33 cellular contexts compared by ENCODE assay signal in genomic region chr3:39378957-39379777, GRCh38. TPM values are rescaled to one million over a fixed set of nuclear protein-coding genes. Genes with fewer than 3 reads are reported as not detected.
"Had no signal": no experiment of that assay in that cellular context is flagged by ENCODE, and none has a peak within 500 bp of the region (broad histone marks: within the 10 kb centered on the region; RNA-seq: fewer than 3 reads in every experiment).

No MANE protein-coding gene starts in this region.

- H3K9me3 Mint-ChIP-seq: activated B cell treated with CpG ODN at 0.5 μM for 24 hours; activated CD8-positive, alpha-beta T cell treated with anti-CD3 and anti-CD28 coated beads for 36 hours; activated naive CD8-positive, alpha-beta T cell treated with anti-CD3 and anti-CD28 coated beads for 36 hours; activated T-cell treated with anti-CD3 and anti-CD28 coated beads, Interleukin-2, amount 50 U/mL, for 72 hours; activated T-helper 17 cell treated with anti-CD3 and anti-CD28 coated beads, Interleukin-2, amount 50 U/mL, for 72 hours; central memory CD8-positive, alpha-beta T cell had no signal

- H3K27me3 Mint-ChIP-seq: activated B cell treated with CpG ODN at 0.5 μM for 24 hours; activated CD8-positive, alpha-beta T cell treated with anti-CD3 and anti-CD28 coated beads for 36 hours; activated naive CD8-positive, alpha-beta T cell treated with anti-CD3 and anti-CD28 coated beads for 36 hours; activated T-helper 17 cell treated with anti-CD3 and anti-CD28 coated beads, Interleukin-2, amount 50 U/mL, for 72 hours; central memory CD8-positive, alpha-beta T cell had no signal

- ATAC-seq: activated CD8-positive, alpha-beta T cell treated with anti-CD3 and anti-CD28 coated beads for 36 hours; activated T-cell treated with anti-CD3 and anti-CD28 coated beads, Interleukin-2, amount 50 U/mL, for 72 hours; activated T-helper 17 cell treated with anti-CD3 and anti-CD28 coated beads, Interleukin-2, amount 50 U/mL, for 72 hours; PC-3 had no signal

- H3K4me3 Mint-ChIP-seq: activated B cell treated with CpG ODN at 0.5 μM for 24 hours; activated CD8-positive, alpha-beta T cell treated with anti-CD3 and anti-CD28 coated beads for 36 hours; activated naive CD8-positive, alpha-beta T cell treated with anti-CD3 and anti-CD28 coated beads for 36 hours; activated T-cell treated with anti-CD3 and anti-CD28 coated beads, Interleukin-2, amount 50 U/mL, for 72 hours; activated T-helper 17 cell treated with anti-CD3 and anti-CD28 coated beads, Interleukin-2, amount 50 U/mL, for 72 hours; central memory CD8-positive, alpha-beta T cell had no signal

- DNase-seq: activated B cell treated with CpG ODN at 0.5 μM for 24 hours; activated CD4-positive, alpha-beta T cell treated with anti-CD3 and anti-CD28 coated beads for 4 hours; activated CD4-positive, alpha-beta T cell treated with anti-CD3 and anti-CD28 coated beads, Interleukin-2, amount 50 U/mL, for 4 hours; activated CD4-positive, CD25-positive, alpha-beta regulatory T cell treated with anti-CD3 and anti-CD28 coated beads, Interleukin-2, amount 50 U/mL, for 72 hours; activated CD8-positive, alpha-beta T cell treated with anti-CD3 and anti-CD28 coated beads for 36 hours; activated effector memory CD4-positive, alpha-beta T cell treated with anti-CD3 and anti-CD28 coated beads, Interleukin-2, amount 50 U/mL, for 16 hours; activated naive CD4-positive, alpha-beta T cell; activated naive CD4-positive, alpha-beta T cell treated with anti-CD3 and anti-CD28 coated beads, Interleukin-2, amount 50 U/mL, for 16 hours; activated naive CD8-positive, alpha-beta T cell treated with anti-CD3 and anti-CD28 coated beads for 36 hours; activated T-cell treated with anti-CD3 and anti-CD28 coated beads, Interleukin-2, amount 50 U/mL, for 1 hour; activated T-cell treated with anti-CD3 and anti-CD28 coated beads, Interleukin-2, amount 50 U/mL, for 72 hours; amniotic stem cell; aorta; NCI-H1105; NCI-H1417 treated with DMSO at 0.1 percent for 48 hours; NCI-H1930; NCI-H345; NCI-H524 treated with DMSO at 0.1 percent for 48 hours; PC-3; Peyer's patch; Right ventricle myocardium superior; SW 1271; T-helper 1 cell; T-helper 2 cell; T-helper 9 cell had no signal

- H3K27ac Mint-ChIP-seq: activated B cell treated with CpG ODN at 0.5 μM for 24 hours; activated CD8-positive, alpha-beta T cell treated with anti-CD3 and anti-CD28 coated beads for 36 hours; activated naive CD8-positive, alpha-beta T cell treated with anti-CD3 and anti-CD28 coated beads for 36 hours; activated T-cell treated with anti-CD3 and anti-CD28 coated beads, Interleukin-2, amount 50 U/mL, for 72 hours had no signal

- H3K4me2 ChIP-seq: KMS-11 had no signal

- H3K9me3 ChIP-seq: Peyer's patch had no signal

- H3K27me3 ChIP-seq: cardiac muscle cell, Peyer's patch had no signal

- H3K27ac ChIP-seq: cardiac muscle cell, KMS-11, Peyer's patch, RWPE1, VCaP had no signal

- H3K9ac ChIP-seq: KMS-11 had no signal

- H3K36me3 ChIP-seq: cardiac muscle cell, Peyer's patch had no signal

- H3K4me1 Mint-ChIP-seq: activated T-helper 17 cell treated with anti-CD3 and anti-CD28 coated beads, Interleukin-2, amount 50 U/mL, for 72 hours had no signal

- H3K4me3 ChIP-seq: cardiac muscle cell, Peyer's patch had no signal

- H3K36me3 Mint-ChIP-seq: activated naive CD8-positive, alpha-beta T cell treated with anti-CD3 and anti-CD28 coated beads for 36 hours had no signal

RNA-seq across cellular contexts. Expression of gene CCR8, which starts 49.7 kb away (rescaled TPM):
- total RNA-seq: activated B cell treated with CpG ODN at 0.5 μM for 24 hours; activated naive CD8-positive, alpha-beta T cell treated with anti-CD3 and anti-CD28 coated beads for 36 hours; aorta; cardiac muscle cell; LHCN-M2; NCI-H460; PC-3; Peyer's patch; Right ventricle myocardium superior had no signal
- polyA plus RNA-seq: aorta, cardiac muscle cell had no signal
